Comparison of ENCODE assay signal across 1 cellular context in genomic region chr20:46368902-46369268, GRCh38.
TF ChIP-seq lines count a peak whose summit lies in the region.

No MANE protein-coding gene starts in this region.

TF ChIP-seq in IMR-90, 13 proteins besides CTCF, POLR2A, EP300 and RAD21 (continued from another document):
- TF ChIP-seq USF2 (IDR thresholded peaks at IDR 0.05; ENCODE audit: low read depth, low read length), result no peak
